Comparison of ENCODE assay signal across 9 cellular contexts in the genomic region with DNA sequence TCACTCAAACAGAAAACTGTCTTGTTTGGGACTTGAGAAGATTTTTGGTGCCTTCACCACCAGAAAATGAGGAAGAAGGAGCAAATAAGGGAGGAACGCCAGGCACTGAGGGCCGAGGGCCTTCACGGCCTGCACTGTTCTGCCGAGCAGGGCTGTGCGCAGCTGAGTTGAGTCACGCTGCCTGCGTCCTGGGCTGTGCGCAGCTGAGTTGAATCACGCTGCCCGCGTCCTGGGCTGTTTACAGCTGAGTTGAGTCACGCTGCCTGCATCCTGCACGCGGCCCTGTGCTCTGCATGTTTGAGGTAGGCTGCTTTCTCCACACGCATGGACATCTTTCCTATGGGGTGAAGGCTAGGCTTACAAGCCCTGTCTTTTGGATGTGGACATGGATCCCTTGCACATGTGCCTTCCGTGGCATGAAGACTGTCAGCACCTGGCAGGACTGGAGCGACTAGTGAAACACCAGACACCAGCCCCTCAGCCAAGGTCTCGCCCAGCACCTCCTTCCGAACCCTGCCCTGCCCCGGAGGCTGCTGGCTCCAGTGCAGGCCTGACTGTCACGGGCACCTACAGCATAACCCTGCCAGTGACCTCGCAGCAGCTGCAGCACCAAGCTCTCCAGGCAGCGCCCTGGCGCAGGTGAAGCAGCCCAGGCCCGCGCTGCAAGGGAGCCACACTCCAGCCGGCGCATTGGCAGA.
DNase-seq lines count a peak whose midpoint lies in the region; TF ChIP-seq lines count a peak whose summit lies in the region.
"Had no signal": no experiment of that assay in that cellular context is flagged by ENCODE, and none has a peak within 500 bp of the region (broad histone marks: within the 10 kb centered on the region; RNA-seq: fewer than 3 reads in every experiment).

No MANE protein-coding gene starts in this region.

- peaks cover 6% of the 10 kb centered on the region for H3K4me1 ChIP-seq in adipocyte (ENCODE audit: control insufficient read depth, insufficient read depth, low read length)
- peaks cover 10% of the 10 kb centered on the region for H3K4me1 ChIP-seq in muscle layer of colon (ENCODE audit: insufficient read depth, low read length)

- peak; percentile 44 for DNase-seq in ELF-1 (ENCODE audit: low read depth, low spot score)
- DNase-seq in HPDE6-E6E7 (ENCODE audit: extremely low spot score) = peak; percentile 84
- DNase-seq in adipocyte (ENCODE audit: low read depth) = peak; percentile 99
- no peak for DNase-seq in stimulated activated CD4-positive, alpha-beta T cell treated with anti-CD3 and anti-CD28 coated beads, Interleukin-15, amount 100 ng/mL, for 24 hours
- no peak for DNase-seq in erythroblast (lab: John Stamatoyannopoulos, UW)
- DNase-seq in NCI-H748 treated with DMSO at 0.1 percent for 48 hours (lab: John Stamatoyannopoulos, UW) = no peak
- no peak for DNase-seq in Kasumi-1 (lab: John Stamatoyannopoulos, UW)
- DNase-seq: stimulated activated CD4-positive, alpha-beta T cell treated with anti-CD3 and anti-CD28 coated beads, Interleukin-2, amount 100 ng/mL, for 48 hours had no signal

- peak overlapping the region; percentile 78 for H3K9ac ChIP-seq in adipocyte (ENCODE audit: low read length)
- H3K9ac ChIP-seq in muscle layer of colon (ENCODE audit: low read length) = no peak overlapping the region

- no peak for TF ChIP-seq POLR2A in erythroblast (IDR thresholded peaks at IDR 0.05; ENCODE audit: low read length)

- H3K36me3 ChIP-seq in adipocyte (ENCODE audit: control insufficient read depth, insufficient read depth, low read length, severe bottlenecking) (no peaks in the 10 kb centered on the region), muscle layer of colon (ENCODE audit: insufficient read depth, low read length) (no peaks in the 10 kb centered on the region)

- H3K4me3 ChIP-seq in adipocyte (ENCODE audit: low read length) (no peak overlapping the region), muscle layer of colon (ENCODE audit: low read depth in 1 of 2, low read length in 2 of 2) (no peak overlapping the region)

- H3K27me3 ChIP-seq in adipocyte (replicated peaks; ENCODE audit: control insufficient read depth, insufficient read depth, low read length) (peaks cover 6% of the 10 kb centered on the region), muscle layer of colon (ENCODE audit: control insufficient read depth in 1 of 2, insufficient read depth in 2 of 2, low read length in 2 of 2) (no peaks in the 10 kb centered on the region)

- H3K27ac ChIP-seq in muscle layer of colon (ENCODE audit: low read depth, low read length) = peak overlapping the region; percentile 19

- H3K9me3 ChIP-seq in adipocyte (ENCODE audit: control insufficient read depth, low read length) = no peaks in the 10 kb centered on the region
- H3K9me3 ChIP-seq in muscle layer of colon (ENCODE audit: low read length) = no peaks in the 10 kb centered on the region

Comparison
In these comparisons a context has a peak if more than half of its experiments do, and no peak if none do; other contexts are left out.
1. DNase-seq: peak in ELF-1 (single experiment), HPDE6-E6E7 (single experiment) and adipocyte (single experiment); none in stimulated activated CD4-positive, alpha-beta T cell treated with anti-CD3 and anti-CD28 coated beads, Interleukin-15, amount 100 ng/mL, for 24 hours (single experiment), erythroblast (0 of 2), NCI-H748 treated with DMSO at 0.1 percent for 48 hours (single experiment) and Kasumi-1 (0 of 2).